Comparison of ENCODE assay signal across 2 cellular contexts in genomic region chr9:28853487-28853886, GRCh38.
TF ChIP-seq lines count a peak whose summit lies in the region.

No MANE protein-coding gene starts in this region.

TF ChIP-seq in SK-N-SH, 30 proteins besides CTCF, POLR2A, EP300 and RAD21 (continued from another document):
- TF ChIP-seq CHD2 (IDR thresholded peaks at IDR 0.05; ENCODE audit: low read length, partially characterized antibody), result no peak
- no peak for TF ChIP-seq NRF1 (IDR thresholded peaks at IDR 0.05; ENCODE audit: low read depth, low read length)
- no peak for TF ChIP-seq FOSL2 (IDR thresholded peaks at IDR 0.05; ENCODE audit: borderline replicate concordance, low read depth)
- no peak for TF ChIP-seq IRF3 (IDR thresholded peaks at IDR 0.05; ENCODE audit: low read depth, low read length)
- no peak for TF ChIP-seq MXI1 (IDR thresholded peaks at IDR 0.05; ENCODE audit: low read depth, low read length)
- TF ChIP-seq NFIC (IDR thresholded peaks at IDR 0.05; ENCODE audit: borderline replicate concordance), result no peak
- no peak for TF ChIP-seq ELF1 (IDR thresholded peaks at IDR 0.05)
- no peak for TF ChIP-seq TCF12 (IDR thresholded peaks at IDR 0.05)
- no peak for TF ChIP-seq GABPA (IDR thresholded peaks at IDR 0.05; ENCODE audit: low read depth)
- TF ChIP-seq USF1 (IDR thresholded peaks at IDR 0.05; ENCODE audit: borderline replicate concordance, low read depth), result no peak
- no peak for TF ChIP-seq TEAD4 (IDR thresholded peaks at IDR 0.05; ENCODE audit: borderline replicate concordance, insufficient read depth)
- no peak for TF ChIP-seq MEF2A (IDR thresholded peaks at IDR 0.05; ENCODE audit: borderline replicate concordance, low read depth)
- no peak for TF ChIP-seq RXRA (IDR thresholded peaks at IDR 0.05; ENCODE audit: borderline replicate concordance, low read depth)
- TF ChIP-seq JUND (IDR thresholded peaks at IDR 0.05), result no peak
- no peak for TF ChIP-seq FOXM1 (IDR thresholded peaks at IDR 0.05; ENCODE audit: low read depth)
- TF ChIP-seq PBX3 (IDR thresholded peaks at IDR 0.05), result no peak
- TF ChIP-seq RFX5 (IDR thresholded peaks at IDR 0.05; ENCODE audit: low read length), result no peak
- no peak for TF ChIP-seq TAF1 (IDR thresholded peaks at IDR 0.05; ENCODE audit: borderline replicate concordance, low read depth, low read length)

TF ChIP-seq in SK-N-SH treated with all-trans-retinoic acid at 6 μM for 48 hours, 23 proteins besides CTCF, POLR2A, EP300 and RAD21 (continued from another document):
- TF ChIP-seq TOX (CRISPR knock-in tag; IDR thresholded peaks at IDR 0.05; ENCODE audit: borderline replicate concordance) (no peak), ESRRG (CRISPR knock-in tag; IDR thresholded peaks at IDR 0.05) (no peak), SNAI2 (CRISPR knock-in tag; IDR thresholded peaks at IDR 0.05) (no peak)
